ENCODE assay signal across 10 cellular contexts in genomic region chr1:230140221-230141001, GRCh38.
DNase-seq lines count a peak whose midpoint lies in the region; TF ChIP-seq lines count a peak whose summit lies in the region.
"Had no signal": no experiment of that assay in that cellular context is flagged by ENCODE, and none has a peak within 500 bp of the region (broad histone marks: within the 10 kb centered on the region; RNA-seq: fewer than 3 reads in every experiment).

No MANE protein-coding gene starts in this region.

- H3K4me3 ChIP-seq in thyroid gland (replicated peaks in 1 of 3), result no peak overlapping the region
- H3K4me3 ChIP-seq: PC-9 had no signal

- H3K27me3 Mint-ChIP-seq in nephron progenitor cell (ENCODE audit: low read depth, poor library complexity), result peaks cover 6% of the 10 kb centered on the region

- peaks cover 5% of the 10 kb centered on the region for H3K36me3 Mint-ChIP-seq in nephron progenitor cell (ENCODE audit: low read depth)

- no peak for TF ChIP-seq POLR2A in thyroid gland (IDR thresholded peaks at IDR 0.05)

- H3K9me3 ChIP-seq in thyroid gland, result no peaks in the 10 kb centered on the region

- intact Hi-C loops in thyroid gland (cut with DNase I), result no loop called here

- peaks cover 70% of the 10 kb centered on the region for H3K4me1 Mint-ChIP-seq in nephron progenitor cell

- H3K36me3 ChIP-seq in thyroid gland, result no peaks in the 10 kb centered on the region

- DNase-seq in EL, result peak; percentile 70
- peak; percentile 74 for DNase-seq in NCI-H69 (lab: John Stamatoyannopoulos, UW)
- peak; percentile 57 for DNase-seq in dermis blood vessel endothelial cell
- peak; percentile 34 for DNase-seq in nephron progenitor cell
- DNase-seq in HuH-7 (ENCODE audit: low spot score), result no peak
- DNase-seq in NCI-H526 (lab: John Stamatoyannopoulos, UW), result no peak
- DNase-seq in thyroid gland, result no peak
- DNase-seq in midbrain (lab: John Stamatoyannopoulos, UW), result no peak
- DNase-seq: activated CD8-positive, alpha-beta memory T cell treated with anti-CD3 and anti-CD28 coated beads, Interleukin-2, amount 50 U/mL, for 4 hours; PC-9 had no signal

- 62 to 80% methylated on average over 11 of the region's 11 CpGs for WGBS in thyroid gland, 2 donors

- no peak overlapping the region for H3K27ac ChIP-seq in thyroid gland
- H3K27ac ChIP-seq: PC-9 had no signal

- H3K9me3 Mint-ChIP-seq in nephron progenitor cell, result no peaks in the 10 kb centered on the region

- H3K27me3 ChIP-seq in thyroid gland, result no peaks in the 10 kb centered on the region

- TF ChIP-seq CTCF in nephron progenitor cell (IDR thresholded peaks at IDR 0.05), result no peak
- TF ChIP-seq CTCF in thyroid gland (IDR thresholded peaks at IDR 0.05), result no peak

- no peak overlapping the region for H3K4me3 Mint-ChIP-seq in nephron progenitor cell

- H3K27ac Mint-ChIP-seq in nephron progenitor cell, result no peak overlapping the region

- H3K4me1 ChIP-seq in thyroid gland, result peaks cover 17 to 42% of the 10 kb centered on the region in 2 donors

Comparison
In these comparisons a context has a peak if more than half of its experiments do, and no peak if none do; other contexts are left out.
1. DNase-seq: peak in EL (single experiment), NCI-H69 (single experiment), dermis blood vessel endothelial cell (single experiment) and nephron progenitor cell (single experiment); none in HuH-7 (single experiment), NCI-H526 (0 of 2), thyroid gland (0 of 2) and midbrain (single experiment).